Comparison of ENCODE assay signal across 21 cellular contexts in genomic region chr20:36528176-36528874, GRCh38. TPM values are rescaled to one million over a fixed set of nuclear protein-coding genes. Genes with fewer than 3 reads are reported as not detected.
DNase-seq lines count a peak whose midpoint lies in the region; ATAC-seq, FAIRE-seq and TF ChIP-seq lines count a peak whose summit lies in the region.
"Had no signal": no experiment of that assay in that cellular context is flagged by ENCODE, and none has a peak within 500 bp of the region (broad histone marks: within the 10 kb centered on the region; RNA-seq: fewer than 3 reads in every experiment).

No MANE protein-coding gene starts in this region.

- H3K79me2 ChIP-seq in K562 (ENCODE audit: control insufficient read depth, insufficient read depth, low read length), result no peaks in the 10 kb centered on the region

- FAIRE-seq in K562 (lab: Jason Lieb, UNC), result no peak
- FAIRE-seq: astrocyte, islet of Langerhans, TTC549 had no signal

- CTCF ChIA-PET in K562 (lab: Yijun Ruan, JAX; ENCODE audit: low intra/inter-chr PET ratio), result no interaction called here

- TF ChIP-seq EP300 in K562 (IDR thresholded peaks at IDR 0.05; ENCODE audit: low read length) (no peak), transverse colon (IDR thresholded peaks at IDR 0.05; ENCODE audit: low read depth) (no peak)

- no peak for ATAC-seq in K562
- ATAC-seq: activated CD8-positive, alpha-beta T cell treated with anti-CD3 and anti-CD28 coated beads for 36 hours had no signal

- WGBS in K562 (ENCODE audit: insufficient coverage, low coverage, missing lambda C conversion rate), result 84% methylated on average over 14 of the region's 18 CpGs
- 80% methylated on average over 17 of the region's 18 CpGs; no CpG with 5 or more reads in 1 of the 2 donors for WGBS in transverse colon (ENCODE audit: low coverage in 1 of 2), 2 donors

- no peak overlapping the region for H3K9ac ChIP-seq in K562 (ENCODE audit: insufficient read depth in 1 of 2, low read depth in 2 of 2, low read length in 2 of 2)

- BruUV-seq in K562 (replicated peaks; lab: Mats Ljungman, UMichigan), result no TSS peak

- peak; percentile 21 for DNase-seq in G401 (ENCODE audit: low spot score)
- peak; percentile 64 for DNase-seq in NCI-H2171 (lab: John Stamatoyannopoulos, UW)
- no peak for DNase-seq in K562 (ENCODE audit: extremely low read depth in 1 of 4, low spot score in 3 of 4)
- peak; percentile 52 for DNase-seq in posterior vena cava (ENCODE audit: low spot score)
- DNase-seq in NCI-H128 (lab: John Stamatoyannopoulos, UW; ENCODE audit: unreplicated experiment), result no peak
- no peak for DNase-seq in activated CD4-positive, alpha-beta T cell treated with anti-CD3 and anti-CD28 coated beads for 4 hours
- no peak for DNase-seq in NOMO-1 (lab: John Stamatoyannopoulos, UW; ENCODE audit: unreplicated experiment in 2 of 2)
- DNase-seq in transverse colon, result no peak
- DNase-seq: activated CD4-positive, alpha-beta T cell treated with anti-CD3 and anti-CD28 coated beads for 1 hour; activated CD8-positive, alpha-beta T cell treated with anti-CD3 and anti-CD28 coated beads for 36 hours; DMS53; GDM1; Kasumi-1; NCI-H187 treated with DMSO at 0.1 percent for 48 hours; NCI-H748 treated with DMSO at 0.1 percent for 48 hours; spleen had no signal

- no peak overlapping the region for H2AFZ ChIP-seq in K562 (ENCODE audit: low read depth, low read length)

- POLR2A ChIA-PET in K562 (lab: Yijun Ruan, JAX), result interaction anchor here (0.8 to 1.2 kb wide), 2 partner anchors 10 to 466 kb away, joined by 3 to 4 read pairs; no protein-coding TSS in a partner anchor

- no peaks in the 10 kb centered on the region for H3K9me1 ChIP-seq in K562 (ENCODE audit: control insufficient read depth, insufficient read depth, low read length)

- H3K27ac ChIP-seq in K562 (ENCODE audit: extremely low read depth, low read depth, low read length), result no peak overlapping the region
- H3K27ac ChIP-seq in transverse colon, result peak overlapping the region in 2 of 4 donors; percentile 57 to 82
- H3K27ac ChIP-seq: HL-60, SK-N-MC, spleen had no signal

- TF ChIP-seq POLR2A in K562 (conservative IDR thresholded peaks at IDR 0.05) (no peak), transverse colon (IDR thresholded peaks at IDR 0.05) (no peak)

- H3K4me1 ChIP-seq in K562 (replicated peaks in 1 of 2; ENCODE audit: control insufficient read depth in 2 of 2, insufficient read depth in 2 of 2, low read length in 2 of 2), result no peaks in the 10 kb centered on the region; a peak in 1 of 5 replicates
- H3K4me1 ChIP-seq in transverse colon, result peaks cover 0 to 4% (median 0%) of the 10 kb centered on the region in 4 donors

- TF ChIP-seq CTCF in K562 (IDR thresholded peaks at IDR 0.05 in 2 of 3, conservative IDR thresholded peaks at IDR 0.05 in 1 of 3; ENCODE audit: insufficient read depth in 2 of 3, low read depth in 1 of 3, low read length in 3 of 3), result no peak
- TF ChIP-seq CTCF in transverse colon (IDR thresholded peaks at IDR 0.05), result no peak

- TF ChIP-seq RAD21 in K562 (CRISPR knock-in tag; conservative IDR thresholded peaks at IDR 0.05 in 1 of 2, IDR thresholded peaks at IDR 0.05 in 1 of 2), result no peak

- H3K27me3 ChIP-seq in K562 (ENCODE audit: control insufficient read depth in 2 of 2, insufficient read depth in 2 of 2, low read length in 2 of 2) (no peaks in the 10 kb centered on the region; a peak in 1 of 5 replicates), transverse colon (no peaks in the 10 kb centered on the region)
- H3K27me3 ChIP-seq: spleen had no signal

- no peak overlapping the region for H3K4me2 ChIP-seq in K562 (ENCODE audit: insufficient read depth, low read length)

- H3K9me3 ChIP-seq in K562 (replicated peaks; ENCODE audit: control insufficient read depth, insufficient read depth, low read depth, low read length), result no peaks in the 10 kb centered on the region
- no peaks in the 10 kb centered on the region for H3K9me3 ChIP-seq in transverse colon
- H3K9me3 ChIP-seq: spleen had no signal

- no peak overlapping the region for H3K4me3 ChIP-seq in K562
- H3K4me3 ChIP-seq in transverse colon, result no peak overlapping the region
- H3K4me3 ChIP-seq: SK-N-MC, spleen had no signal

- intact Hi-C loops in K562 (cut with micrococcal nuclease), result no loop called here
- intact Hi-C loops in posterior vena cava (cut with DNase I), result no loop called here
- intact Hi-C loops in transverse colon (cut with DNase I; ENCODE audit: low total_unique reads), result no loop called here

- H3K36me3 ChIP-seq in K562 (ENCODE audit: control insufficient read depth, insufficient read depth, low read length) (peaks cover 30% of the 10 kb centered on the region; the same call in 2 of the 3 replicates), transverse colon (peaks cover 0 to 28% (median 15%) of the 10 kb centered on the region in 4 donors)

- in situ Hi-C loops in G401 (cut with HindIII; ENCODE audit: low sequenced_read_pairs) (no loop called here), K562 (cut with MboI) (no loop called here), transverse colon (cut with MboI; ENCODE audit: low pct_ligation_motif_present in 1 of 4, low pct_unique_long_range_greater_than_20kb in 1 of 4, low sequenced_read_pairs in 3 of 4) (no loop called here)

- H4K20me1 ChIP-seq in K562 (replicated peaks; ENCODE audit: control insufficient read depth, insufficient read depth, low read length), result 0 out of 2 replicates have a peak, but pooled peaks cover 3% of the 10 kb centered on the region

TF ChIP-seq in K562, 482 proteins besides CTCF, POLR2A, EP300 and RAD21 (continues in another document):
- no peak for TF ChIP-seq BCOR (IDR thresholded peaks at IDR 0.05)

RNA-seq across cellular contexts. Expression of gene MYL9, which starts 13.0 kb away (rescaled TPM):
- 28.2 and 41.4 TPM in 2 replicates for total RNA-seq in G401 (2014; rRNA removed; shearing (Covaris generic))
- 0.33 and 0.90 TPM in 2 replicates for total RNA-seq in K562 (2011; cell fraction: chromatin; rRNA removed; ENCODE audit: low replicate concordance)
- total RNA-seq in K562 (2011; cell fraction: nucleolus; rRNA removed), result 0.39 and 0.83 TPM in 2 replicates
- total RNA-seq in K562 (2011; cell fraction: nucleoplasm; rRNA removed), result 0.59 and 0.99 TPM in 2 replicates
- total RNA-seq in K562 (2014; rRNA removed), result 0.86 and 1.1 TPM in 2 replicates
- total RNA-seq in K562 (2014; rRNA removed; fragmentation: Illumina TruSeq; extraction: Trizol), result 0.18 and 0.41 TPM in 2 replicates
- total RNA-seq in K562 (2015; rRNA removed; fragmentation: Illumina TruSeq; extraction: Trizol), result 1.0 and 1.7 TPM in 2 replicates
- total RNA-seq in K562 (2021), result 3.2 TPM in 2 replicates
- 0.77 and 0.79 TPM in 2 replicates for polyA plus RNA-seq in K562 (2011; rRNA removed)
- 0.94 and 1.8 TPM in 2 replicates for polyA plus RNA-seq in K562 (2011; cell fraction: cytosol; rRNA removed)
- polyA plus RNA-seq in K562 (2011; cell fraction: nucleus; rRNA removed), result 0.49 and 1.1 TPM in 2 replicates
- 5.2 and 7.6 TPM in 2 replicates for polyA plus RNA-seq in K562 (2012)
- polyA plus RNA-seq in K562 (2014; fragmentation: Illumina TruSeq; extraction: Trizol), result 1.0 and 1.9 TPM in 2 replicates
- under 1 TPM in 1 of 2 experiments, not detected in 1; 0.11 TPM for polyA plus RNA-seq in K562 (2014; fragmentation: Nextera tagmentation; extraction: Ambion mirVana)
- polyA plus RNA-seq in K562 (2014; rRNA removed), result 0.09 and 0.65 TPM in 2 replicates
- 0.07 and 0.48 TPM in 2 replicates for polyA minus RNA-seq in K562 (2011; rRNA and poly(A)+ RNA removed)
- polyA minus RNA-seq in K562 (2011; cell fraction: cytosol; rRNA and poly(A)+ RNA removed), result 1.4 and 1.9 TPM in 2 replicates
- 0.33 and 0.40 TPM in 2 replicates for polyA minus RNA-seq in K562 (2011; cell fraction: nucleus; rRNA and poly(A)+ RNA removed)
- 1,000 to 10,000 TPM; 2,680 to 3,095 TPM for total RNA-seq in posterior vena cava
- total RNA-seq in transverse colon, result 100 to 1,000 TPM; 156 to 974 (median 332) TPM
- total RNA-seq: activated CD8-positive, alpha-beta T cell treated with anti-CD3 and anti-CD28 coated beads for 36 hours had no signal

RNA-seq across cellular contexts. Expression of gene TGIF2, which starts 45.1 kb away (rescaled TPM):
- 17.0 and 17.2 TPM in 2 replicates for total RNA-seq in G401 (2014; rRNA removed; shearing (Covaris generic))
- total RNA-seq in K562 (2011; cell fraction: chromatin; rRNA removed; ENCODE audit: low replicate concordance), result 16.8 and 24.0 TPM in 2 replicates
- 16.2 and 17.7 TPM in 2 replicates for total RNA-seq in K562 (2011; cell fraction: nucleolus; rRNA removed)
- 17.2 and 17.8 TPM in 2 replicates for total RNA-seq in K562 (2011; cell fraction: nucleoplasm; rRNA removed)
- total RNA-seq in K562 (2014; rRNA removed) (12.9 and 17.1 TPM in 2 replicates), K562 (2014; rRNA removed; fragmentation: Illumina TruSeq; extraction: Trizol) (13.1 and 13.4 TPM in 2 replicates), K562 (2015; rRNA removed; fragmentation: Illumina TruSeq; extraction: Trizol) (13.6 and 14.5 TPM in 2 replicates), K562 (2021) (22.5 and 27.8 TPM in 2 replicates), posterior vena cava (1 to 10 TPM; 5.3 to 7.6 TPM), transverse colon (100 to 1,000 TPM in 1 of 4 donors, 1 to 10 TPM in 2, under 1 TPM in 1; 0.75 to 130 (median 3.9) TPM)
- polyA plus RNA-seq in K562 (2011; rRNA removed) (15.5 and 17.5 TPM in 2 replicates), K562 (2014; fragmentation: Illumina TruSeq; extraction: Trizol) (19.5 and 23.7 TPM in 2 replicates), K562 (2014; fragmentation: Nextera tagmentation; extraction: Ambion mirVana) (10 to 100 TPM in 1 of 2 experiments, 1 to 10 TPM in 1; 6.8 to 15.7 TPM), K562 (2014; rRNA removed) (18.4 and 20.7 TPM in 2 replicates)
- polyA plus RNA-seq in K562 (2011; cell fraction: cytosol; rRNA removed), result 18.5 and 31.2 TPM in 2 replicates
- 8.7 and 10.9 TPM in 2 replicates for polyA plus RNA-seq in K562 (2011; cell fraction: nucleus; rRNA removed)
- polyA plus RNA-seq in K562 (2012), result 7.4 and 8.6 TPM in 2 replicates
- polyA minus RNA-seq in K562 (2011; rRNA and poly(A)+ RNA removed), result 12.1 and 14.6 TPM in 2 replicates
- polyA minus RNA-seq in K562 (2011; cell fraction: cytosol; rRNA and poly(A)+ RNA removed), result 11.8 and 12.9 TPM in 2 replicates
- 3.2 and 5.0 TPM in 2 replicates for polyA minus RNA-seq in K562 (2011; cell fraction: nucleus; rRNA and poly(A)+ RNA removed)

Comparison
In these comparisons a context has a peak if more than half of its experiments do, and no peak if none do; other contexts are left out.
1. DNase-seq: peak in G401 (single experiment), NCI-H2171 (single experiment) and posterior vena cava (single experiment); none in K562 (0 of 4), NCI-H128 (single experiment), activated CD4-positive, alpha-beta T cell treated with anti-CD3 and anti-CD28 coated beads for 4 hours (0 of 2), NOMO-1 (0 of 2) and transverse colon (single experiment).